Comparison of ENCODE assay signal across 1 cellular context in genomic region chr3:195905970-195906864, GRCh38.
TF ChIP-seq lines count a peak whose summit lies in the region.

No MANE protein-coding gene starts in this region.

TF ChIP-seq in HCT116, 20 proteins besides CTCF, POLR2A, EP300 and RAD21 (continued from another document):
- TF ChIP-seq ZBTB33 (IDR thresholded peaks at IDR 0.05; ENCODE audit: extremely low read depth, insufficient replicate concordance, low read length) = no peak
- TF ChIP-seq POLR2AphosphoS5 (IDR thresholded peaks at IDR 0.05; ENCODE audit: low read depth, low read length) = no peak
- TF ChIP-seq EZH2 (IDR thresholded peaks at IDR 0.05) = no peak
- TF ChIP-seq SRF (IDR thresholded peaks at IDR 0.05; ENCODE audit: low read depth) = no peak
- no peak for TF ChIP-seq CBX3 (IDR thresholded peaks at IDR 0.05; ENCODE audit: low read depth)
